ENCODE assay signal across 8 cellular contexts in genomic region chr19:57682226-57682766, GRCh38. TPM values are rescaled to one million over a fixed set of nuclear protein-coding genes. Genes with fewer than 3 reads are reported as not detected.
A peak's percentile ranks its signal among the peaks of the same experiment; 100 is the strongest.
DNase-seq lines count a peak whose midpoint lies in the region; ATAC-seq and TF ChIP-seq lines count a peak whose summit lies in the region.

No MANE protein-coding gene starts in this region.

- H3K4me3 Mint-ChIP-seq in activated T-cell treated with anti-CD3 and anti-CD28 coated beads, Interleukin-2, amount 50 U/mL, for 72 hours, result peak overlapping the region; percentile 93 to 94
- peak overlapping the region; percentile 93 for H3K4me3 Mint-ChIP-seq in activated CD8-positive, alpha-beta T cell treated with anti-CD3 and anti-CD28 coated beads, Interleukin-2, amount 10 ng/mL, durations not matched to agents 7 days and 5 days

- peaks cover 4 to 14% (median 12%) of the 10 kb centered on the region in 4 donors for H3K4me1 ChIP-seq in transverse colon

- H3K27ac ChIP-seq in transverse colon, result peak overlapping the region; percentile 36 to 66 (median 44)

- peaks cover 57 to 63% of the 10 kb centered on the region in 2 donors for H3K36me3 Mint-ChIP-seq in activated T-cell treated with anti-CD3 and anti-CD28 coated beads, Interleukin-2, amount 50 U/mL, for 72 hours (ENCODE audit: insufficient read depth in 2 of 2)
- peaks cover 60% of the 10 kb centered on the region for H3K36me3 Mint-ChIP-seq in activated CD8-positive, alpha-beta T cell treated with anti-CD3 and anti-CD28 coated beads, Interleukin-2, amount 10 ng/mL, durations not matched to agents 7 days and 5 days (ENCODE audit: low read depth)

- in situ Hi-C loops in transverse colon (cut with MboI; ENCODE audit: low pct_ligation_motif_present in 1 of 4, low pct_unique_long_range_greater_than_20kb in 1 of 4, low sequenced_read_pairs in 3 of 4), result no loop called here

- H3K9me3 ChIP-seq in transverse colon, result peaks cover 27 to 50% of the 10 kb centered on the region in 2 donors

- intact Hi-C loops in left colon (cut with DNase I, micrococcal nuclease) (no loop called here), transverse colon (cut with DNase I; ENCODE audit: low total_unique reads) (no loop called here)

- H3K9me3 Mint-ChIP-seq in activated T-cell treated with anti-CD3 and anti-CD28 coated beads, Interleukin-2, amount 50 U/mL, for 72 hours, result peaks cover 45 to 51% of the 10 kb centered on the region in 2 donors
- peaks cover 48% of the 10 kb centered on the region for H3K9me3 Mint-ChIP-seq in activated CD8-positive, alpha-beta T cell treated with anti-CD3 and anti-CD28 coated beads, Interleukin-2, amount 10 ng/mL, durations not matched to agents 7 days and 5 days (ENCODE audit: insufficient read depth)

- no peak for TF ChIP-seq CTCF in transverse colon (IDR thresholded peaks at IDR 0.05)

- POLR2A ChIA-PET in activated CD8-positive, alpha-beta T cell treated with anti-CD3 and anti-CD28 coated beads, Interleukin-2, amount 10 ng/mL, durations not matched to agents 7 days and 5 days (lab: Charles Lee), result interaction anchor here (0.6 to 2.0 kb wide), 11 partner anchors 26 to 1010 kb away, joined by 3 to 10 read pairs (median 4); partner anchors contain the start of genes ZNF134, ZNF154, ZNF416 and ZNF671

- H3K27me3 Mint-ChIP-seq in activated T-cell treated with anti-CD3 and anti-CD28 coated beads, Interleukin-2, amount 50 U/mL, for 72 hours (ENCODE audit: low read depth), result no peaks in the 10 kb centered on the region
- H3K27me3 Mint-ChIP-seq in activated CD8-positive, alpha-beta T cell treated with anti-CD3 and anti-CD28 coated beads, Interleukin-2, amount 10 ng/mL, durations not matched to agents 7 days and 5 days (ENCODE audit: low read depth), result no peaks in the 10 kb centered on the region

- ATAC-seq in activated T-cell treated with anti-CD3 and anti-CD28 coated beads, Interleukin-2, amount 50 U/mL, for 72 hours (replicated peaks in 1 of 2), result no peak
- ATAC-seq in activated CD8-positive, alpha-beta T cell treated with anti-CD3 and anti-CD28 coated beads, Interleukin-2, amount 10 ng/mL, durations not matched to agents 7 days and 5 days, result no peak
- ATAC-seq in left colon (peak; percentile 17), HG03460 (IDR thresholded peaks at IDR 0.05; ENCODE audit: unreplicated experiment) (no peak), GM19452 (IDR thresholded peaks at IDR 0.05; ENCODE audit: unreplicated experiment) (no peak), HG02642 (IDR thresholded peaks at IDR 0.05; ENCODE audit: poor library complexity, unreplicated experiment) (no peak)

- peak overlapping the region; percentile 36 for H3K27ac Mint-ChIP-seq in activated T-cell treated with anti-CD3 and anti-CD28 coated beads, Interleukin-2, amount 50 U/mL, for 72 hours
- peak overlapping the region; percentile 93 for H3K27ac Mint-ChIP-seq in activated CD8-positive, alpha-beta T cell treated with anti-CD3 and anti-CD28 coated beads, Interleukin-2, amount 10 ng/mL, durations not matched to agents 7 days and 5 days

- DNase-seq in activated T-cell treated with anti-CD3 and anti-CD28 coated beads, Interleukin-2, amount 50 U/mL, for 72 hours, result no peak
- DNase-seq in activated T-cell treated with anti-CD3 and anti-CD28 coated beads, Interleukin-2, amount 50 U/mL, for 1 hour, result no peak
- DNase-seq in activated CD8-positive, alpha-beta T cell treated with anti-CD3 and anti-CD28 coated beads, Interleukin-2, amount 10 ng/mL, durations not matched to agents 7 days and 5 days, result no peak
- DNase-seq in left colon (no peak), transverse colon (no peak)

- no peaks in the 10 kb centered on the region for H3K27me3 ChIP-seq in transverse colon

- H3K36me3 ChIP-seq in transverse colon, result peaks cover 1 to 37% (median 21%) of the 10 kb centered on the region in 4 donors

- no peak for TF ChIP-seq POLR2A in transverse colon (IDR thresholded peaks at IDR 0.05)

- peaks cover 36% of the 10 kb centered on the region for H3K4me1 Mint-ChIP-seq in activated T-cell treated with anti-CD3 and anti-CD28 coated beads, Interleukin-2, amount 50 U/mL, for 72 hours (ENCODE audit: low read depth)
- H3K4me1 Mint-ChIP-seq in activated CD8-positive, alpha-beta T cell treated with anti-CD3 and anti-CD28 coated beads, Interleukin-2, amount 10 ng/mL, durations not matched to agents 7 days and 5 days (ENCODE audit: low read depth), result peaks cover 31% of the 10 kb centered on the region

- no peak for TF ChIP-seq EP300 in transverse colon (IDR thresholded peaks at IDR 0.05; ENCODE audit: low read depth)

- H3K4me3 ChIP-seq in transverse colon, result peak overlapping the region; percentile 37 to 94 (median 72)

- CTCF ChIA-PET in activated CD8-positive, alpha-beta T cell treated with anti-CD3 and anti-CD28 coated beads, Interleukin-2, amount 10 ng/mL, durations not matched to agents 7 days and 5 days (lab: Charles Lee), result interaction anchor here (0.7 to 1.5 kb wide), 14 partner anchors 12 to 321 kb away, joined by 3 to 9 read pairs (median 3); partner anchors contain the start of genes ZNF154, ZNF211, ZNF416 and ZNF587

- 12% methylated on average over 14 of the region's 19 CpGs; no CpG with 5 or more reads in 1 of the 2 donors for WGBS in transverse colon (ENCODE audit: low coverage in 1 of 2), 2 donors

RNA-seq across cellular contexts. Expression of gene ZNF551, which starts 0.5 kb away (rescaled TPM):
- 10 to 100 TPM in 1 of 2 donors, 1 to 10 TPM in 1; 7.3 to 12.2 TPM for total RNA-seq in activated T-cell treated with anti-CD3 and anti-CD28 coated beads, Interleukin-2, amount 50 U/mL, for 72 hours
- total RNA-seq in activated CD8-positive, alpha-beta T cell treated with anti-CD3 and anti-CD28 coated beads, Interleukin-2, amount 10 ng/mL, durations not matched to agents 7 days and 5 days, result 10 to 100 TPM; 13.0 to 14.3 TPM
- total RNA-seq in left colon, result 1 to 10 TPM; 4.9 to 5.2 TPM
- 10 to 100 TPM in 1 of 4 donors, 1 to 10 TPM in 3; 3.0 to 10.8 (median 7.4) TPM for total RNA-seq in transverse colon

RNA-seq across cellular contexts. Expression of gene ZSCAN4, which starts 13.6 kb away (rescaled TPM):
- not detected for total RNA-seq in activated T-cell treated with anti-CD3 and anti-CD28 coated beads, Interleukin-2, amount 50 U/mL, for 72 hours
- total RNA-seq in activated CD8-positive, alpha-beta T cell treated with anti-CD3 and anti-CD28 coated beads, Interleukin-2, amount 10 ng/mL, durations not matched to agents 7 days and 5 days, result not detected
- total RNA-seq in left colon, result not detected
- total RNA-seq in transverse colon, result not detected

RNA-seq across cellular contexts. Expression of gene ZNF154, which starts 26.7 kb away (rescaled TPM):
- 1 to 10 TPM; 4.3 to 5.3 TPM for total RNA-seq in activated T-cell treated with anti-CD3 and anti-CD28 coated beads, Interleukin-2, amount 50 U/mL, for 72 hours
- 1 to 10 TPM; 3.0 to 3.1 TPM for total RNA-seq in activated CD8-positive, alpha-beta T cell treated with anti-CD3 and anti-CD28 coated beads, Interleukin-2, amount 10 ng/mL, durations not matched to agents 7 days and 5 days
- total RNA-seq in left colon (1 to 10 TPM in 1 of 2 donors, under 1 TPM in 1; 0.67 to 1.8 TPM), transverse colon (1 to 10 TPM; 1.1 to 2.2 (median 1.8) TPM)

RNA-seq across cellular contexts. Expression of gene ZNF671, which starts 45.1 kb away (rescaled TPM):
- 10 to 100 TPM; 14.3 to 20.1 TPM for total RNA-seq in activated T-cell treated with anti-CD3 and anti-CD28 coated beads, Interleukin-2, amount 50 U/mL, for 72 hours
- total RNA-seq in activated CD8-positive, alpha-beta T cell treated with anti-CD3 and anti-CD28 coated beads, Interleukin-2, amount 10 ng/mL, durations not matched to agents 7 days and 5 days, result 10 to 100 TPM; 12.1 to 13.0 TPM
- total RNA-seq in left colon (1 to 10 TPM; 2.2 to 3.1 TPM), transverse colon (1 to 10 TPM in 3 of 4 donors, under 1 TPM in 1; 0.60 to 7.5 (median 4.7) TPM)

RNA-seq across cellular contexts. Expression of gene ZNF211, which starts 49.3 kb away (rescaled TPM):
- 10 to 100 TPM; 13.5 to 18.2 TPM for total RNA-seq in activated T-cell treated with anti-CD3 and anti-CD28 coated beads, Interleukin-2, amount 50 U/mL, for 72 hours
- total RNA-seq in activated CD8-positive, alpha-beta T cell treated with anti-CD3 and anti-CD28 coated beads, Interleukin-2, amount 10 ng/mL, durations not matched to agents 7 days and 5 days, result 10 to 100 TPM; 13.6 to 14.3 TPM
- total RNA-seq in left colon (1 to 10 TPM; 7.4 to 9.9 TPM), transverse colon (10 to 100 TPM in 3 of 4 donors, 1 to 10 TPM in 1; 5.6 to 60.1 (median 15.3) TPM)
